19 cellular contexts compared by ENCODE assay signal in genomic region chr6:40798069-40798770, GRCh38.
"Had no signal": no experiment of that assay in that cellular context is flagged by ENCODE, and none has a peak within 500 bp of the region (broad histone marks: within the 10 kb centered on the region; RNA-seq: fewer than 3 reads in every experiment).

No MANE protein-coding gene starts in this region.

- H3K27me3 ChIP-seq: body of pancreas, gastrocnemius medialis, heart left ventricle, right atrium auricular region had no signal

- H3K27ac ChIP-seq: body of pancreas, coronary artery, gastrocnemius medialis, heart left ventricle, prostate gland, right atrium auricular region, VCaP had no signal

- H3K9me3 ChIP-seq: body of pancreas, gastrocnemius medialis, heart left ventricle, mucosa of descending colon, prostate gland, right atrium auricular region had no signal

- H3K4me1 ChIP-seq: body of pancreas, prostate gland had no signal

- H3K4me3 Mint-ChIP-seq: activated CD4-positive, alpha-beta memory T cell treated with anti-CD3 and anti-CD28 coated beads for 36 hours; activated CD4-positive, alpha-beta T cell treated with anti-CD3 and anti-CD28 coated beads for 36 hours; activated naive CD8-positive, alpha-beta T cell; activated T-helper 1 cell treated with anti-CD3 and anti-CD28 coated beads, Interleukin-12 subunit alpha, Interleukin-12 subunit beta, Interleukin-2, Interleukin-4 antibody, amounts not matched to agents 30 ng/mL and 10 ng/mL and 1 ng/mL, durations not matched to agents 14 hours and 24 hours and 36 hours; neural crest cell; stimulated activated naive CD8-positive, alpha-beta T cell treated with anti-CD3 and anti-CD28 coated beads, Interleukin-15, Interleukin-2, amounts not matched to agents 100 ng/mL and 50 ng/mL, for 24 hours had no signal

- H3K27ac Mint-ChIP-seq: activated CD4-positive, alpha-beta memory T cell treated with anti-CD3 and anti-CD28 coated beads for 36 hours; activated CD4-positive, alpha-beta T cell treated with anti-CD3 and anti-CD28 coated beads for 36 hours; activated naive CD8-positive, alpha-beta T cell; activated T-helper 1 cell treated with anti-CD3 and anti-CD28 coated beads, Interleukin-12 subunit alpha, Interleukin-12 subunit beta, Interleukin-2, Interleukin-4 antibody, amounts not matched to agents 30 ng/mL and 10 ng/mL and 1 ng/mL, durations not matched to agents 14 hours and 24 hours and 36 hours; naive B cell; stimulated activated naive CD8-positive, alpha-beta T cell treated with anti-CD3 and anti-CD28 coated beads, Interleukin-15, Interleukin-2, amounts not matched to agents 100 ng/mL and 50 ng/mL, for 24 hours had no signal

- DNase-seq: activated CD4-positive, alpha-beta memory T cell treated with anti-CD3 and anti-CD28 coated beads for 36 hours; activated CD4-positive, alpha-beta T cell treated with anti-CD3 and anti-CD28 coated beads for 36 hours; activated T-cell treated with anti-CD3 and anti-CD28 coated beads for 4 hours; body of pancreas; gastrocnemius medialis; heart left ventricle; left ventricle myocardium superior; mucosa of descending colon; naive B cell; T-helper 2 cell; trophoblast cell had no signal

- H3K27me3 Mint-ChIP-seq: activated CD4-positive, alpha-beta memory T cell treated with anti-CD3 and anti-CD28 coated beads for 36 hours; activated CD4-positive, alpha-beta T cell treated with anti-CD3 and anti-CD28 coated beads for 36 hours; activated naive CD8-positive, alpha-beta T cell; stimulated activated naive CD8-positive, alpha-beta T cell treated with anti-CD3 and anti-CD28 coated beads, Interleukin-15, Interleukin-2, amounts not matched to agents 100 ng/mL and 50 ng/mL, for 24 hours had no signal

- H3K4me3 ChIP-seq: body of pancreas, coronary artery, gastrocnemius medialis, heart left ventricle, mucosa of descending colon, prostate gland, right atrium auricular region had no signal

- H3K4me1 Mint-ChIP-seq: activated CD4-positive, alpha-beta T cell treated with anti-CD3 and anti-CD28 coated beads for 36 hours; neural crest cell had no signal

- ATAC-seq: activated CD4-positive, alpha-beta T cell treated with anti-CD3 and anti-CD28 coated beads for 36 hours; body of pancreas; gastrocnemius medialis; heart left ventricle; left ventricle myocardium superior; mucosa of descending colon had no signal

- H3K36me3 Mint-ChIP-seq: activated CD4-positive, alpha-beta memory T cell treated with anti-CD3 and anti-CD28 coated beads for 36 hours; activated naive CD8-positive, alpha-beta T cell; naive B cell had no signal

- H3K36me3 ChIP-seq: gastrocnemius medialis, heart left ventricle, prostate gland, right atrium auricular region had no signal

- H3K9me3 Mint-ChIP-seq: activated CD4-positive, alpha-beta memory T cell treated with anti-CD3 and anti-CD28 coated beads for 36 hours; activated T-helper 1 cell treated with anti-CD3 and anti-CD28 coated beads, Interleukin-12 subunit alpha, Interleukin-12 subunit beta, Interleukin-2, Interleukin-4 antibody, amounts not matched to agents 30 ng/mL and 10 ng/mL and 1 ng/mL, durations not matched to agents 14 hours and 24 hours and 36 hours; naive B cell; neural crest cell; stimulated activated naive CD8-positive, alpha-beta T cell treated with anti-CD3 and anti-CD28 coated beads, Interleukin-15, Interleukin-2, amounts not matched to agents 100 ng/mL and 50 ng/mL, for 24 hours had no signal
